ENCODE assay signal across 1 cellular context in genomic region chr9:128771745-128772519, GRCh38.
A peak's percentile ranks its signal among the peaks of the same experiment; 100 is the strongest.
TF ChIP-seq lines count a peak whose summit lies in the region.

TSS of gene ZER1 (minus strand) at chr9:128771927. CDS start at chr9:128755565, 16,362 bp downstream.

TF ChIP-seq in GM12878, 131 proteins besides CTCF, POLR2A, EP300 and RAD21 (continued from another document and continues in another):
- TF ChIP-seq, protein P1, sequence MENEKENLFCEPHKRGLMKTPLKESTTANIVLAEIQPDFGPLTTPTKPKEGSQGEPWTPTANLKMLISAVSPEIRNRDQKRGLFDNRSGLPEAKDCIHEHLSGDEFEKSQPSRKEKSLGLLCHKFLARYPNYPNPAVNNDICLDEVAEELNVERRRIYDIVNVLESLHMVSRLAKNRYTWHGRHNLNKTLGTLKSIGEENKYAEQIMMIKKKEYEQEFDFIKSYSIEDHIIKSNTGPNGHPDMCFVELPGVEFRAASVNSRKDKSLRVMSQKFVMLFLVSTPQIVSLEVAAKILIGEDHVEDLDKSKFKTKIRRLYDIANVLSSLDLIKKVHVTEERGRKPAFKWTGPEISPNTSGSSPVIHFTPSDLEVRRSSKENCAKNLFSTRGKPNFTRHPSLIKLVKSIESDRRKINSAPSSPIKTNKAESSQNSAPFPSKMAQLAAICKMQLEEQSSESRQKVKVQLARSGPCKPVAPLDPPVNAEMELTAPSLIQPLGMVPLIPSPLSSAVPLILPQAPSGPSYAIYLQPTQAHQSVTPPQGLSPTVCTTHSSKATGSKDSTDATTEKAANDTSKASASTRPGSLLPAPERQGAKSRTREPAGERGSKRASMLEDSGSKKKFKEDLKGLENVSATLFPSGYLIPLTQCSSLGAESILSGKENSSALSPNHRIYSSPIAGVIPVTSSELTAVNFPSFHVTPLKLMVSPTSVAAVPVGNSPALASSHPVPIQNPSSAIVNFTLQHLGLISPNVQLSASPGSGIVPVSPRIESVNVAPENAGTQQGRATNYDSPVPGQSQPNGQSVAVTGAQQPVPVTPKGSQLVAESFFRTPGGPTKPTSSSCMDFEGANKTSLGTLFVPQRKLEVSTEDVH (IDR thresholded peaks at IDR 0.05; ENCODE audit: low read depth, partially characterized antibody), result no peak
- TF ChIP-seq NR2C1 (IDR thresholded peaks at IDR 0.05) (peak; percentile 88), BCLAF1 (IDR thresholded peaks at IDR 0.05) (no peak), RFX5 (IDR thresholded peaks at IDR 0.05; ENCODE audit: low read depth, low read length) (peak; percentile 36; the same call in 1 of the 2 replicates), IRF3 (IDR thresholded peaks at IDR 0.05) (peak; percentile 69), TBL1XR1 (IDR thresholded peaks at IDR 0.05; ENCODE audit: low read depth, low read length) (peak; percentile 58; the same call in 1 of the 2 replicates), ZNF687 (IDR thresholded peaks at IDR 0.05) (peak; percentile 70), ZBED1 (IDR thresholded peaks at IDR 0.05; ENCODE audit: borderline replicate concordance) (no peak), ZSCAN29 (IDR thresholded peaks at IDR 0.05) (peak; percentile 77), CREM (IDR thresholded peaks at IDR 0.05; ENCODE audit: low read depth) (peak; percentile 91), POU2F2 (IDR thresholded peaks at IDR 0.05; ENCODE audit: borderline replicate concordance, low read depth, low read length) (peak; percentile 52; the same call in 2 of the 3 replicates), HSF1 (IDR thresholded peaks at IDR 0.05; ENCODE audit: low read depth, low read length) (peak; percentile 70; the same call in 1 of the 2 replicates), RBBP5 (conservative IDR thresholded peaks at IDR 0.05) (no peak), BHLHE40 (IDR thresholded peaks at IDR 0.05; ENCODE audit: borderline replicate concordance in 1 of 2, low read depth in 2 of 2, low read length in 1 of 2) (peak; percentile 90 to 98), SIX5 (IDR thresholded peaks at IDR 0.05; ENCODE audit: low read depth, low read length, severe bottlenecking) (peak; percentile 66), RELA (IDR thresholded peaks at IDR 0.05; ENCODE audit: borderline replicate concordance, partially characterized antibody) (peak; percentile 90), ASH2L (IDR thresholded peaks at IDR 0.05; ENCODE audit: borderline replicate concordance, low read depth) (no peak), PBX3 (IDR thresholded peaks at IDR 0.05; ENCODE audit: insufficient replicate concordance, low read depth, low read length) (peak; percentile 59), BACH1 (IDR thresholded peaks at IDR 0.05; ENCODE audit: borderline replicate concordance) (peak; percentile 91), NRF1 (conservative IDR thresholded peaks at IDR 0.05; ENCODE audit: low read depth, low read length) (0 out of 2 replicates have a peak, but pooled peaks have one; percentile 10), ZNF622 (IDR thresholded peaks at IDR 0.05) (no peak), PML (IDR thresholded peaks at IDR 0.05; ENCODE audit: low read length) (peak; percentile 58; the same call in 1 of the 2 replicates), NFYA (IDR thresholded peaks at IDR 0.05; ENCODE audit: borderline replicate concordance, low read depth, low read length) (no peak), IKZF2 (IDR thresholded peaks at IDR 0.05) (peak; percentile 43 to 72; a peak in 3 of 4 replicates), DPF2 (IDR thresholded peaks at IDR 0.05) (peak; percentile 91)
- TF ChIP-seq, protein P2, sequence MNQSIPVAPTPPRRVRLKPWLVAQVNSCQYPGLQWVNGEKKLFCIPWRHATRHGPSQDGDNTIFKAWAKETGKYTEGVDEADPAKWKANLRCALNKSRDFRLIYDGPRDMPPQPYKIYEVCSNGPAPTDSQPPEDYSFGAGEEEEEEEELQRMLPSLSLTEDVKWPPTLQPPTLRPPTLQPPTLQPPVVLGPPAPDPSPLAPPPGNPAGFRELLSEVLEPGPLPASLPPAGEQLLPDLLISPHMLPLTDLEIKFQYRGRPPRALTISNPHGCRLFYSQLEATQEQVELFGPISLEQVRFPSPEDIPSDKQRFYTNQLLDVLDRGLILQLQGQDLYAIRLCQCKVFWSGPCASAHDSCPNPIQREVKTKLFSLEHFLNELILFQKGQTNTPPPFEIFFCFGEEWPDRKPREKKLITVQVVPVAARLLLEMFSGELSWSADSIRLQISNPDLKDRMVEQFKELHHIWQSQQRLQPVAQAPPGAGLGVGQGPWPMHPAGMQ (IDR thresholded peaks at IDR 0.05; ENCODE audit: borderline replicate concordance), result no peak
- TF ChIP-seq, protein P3, sequence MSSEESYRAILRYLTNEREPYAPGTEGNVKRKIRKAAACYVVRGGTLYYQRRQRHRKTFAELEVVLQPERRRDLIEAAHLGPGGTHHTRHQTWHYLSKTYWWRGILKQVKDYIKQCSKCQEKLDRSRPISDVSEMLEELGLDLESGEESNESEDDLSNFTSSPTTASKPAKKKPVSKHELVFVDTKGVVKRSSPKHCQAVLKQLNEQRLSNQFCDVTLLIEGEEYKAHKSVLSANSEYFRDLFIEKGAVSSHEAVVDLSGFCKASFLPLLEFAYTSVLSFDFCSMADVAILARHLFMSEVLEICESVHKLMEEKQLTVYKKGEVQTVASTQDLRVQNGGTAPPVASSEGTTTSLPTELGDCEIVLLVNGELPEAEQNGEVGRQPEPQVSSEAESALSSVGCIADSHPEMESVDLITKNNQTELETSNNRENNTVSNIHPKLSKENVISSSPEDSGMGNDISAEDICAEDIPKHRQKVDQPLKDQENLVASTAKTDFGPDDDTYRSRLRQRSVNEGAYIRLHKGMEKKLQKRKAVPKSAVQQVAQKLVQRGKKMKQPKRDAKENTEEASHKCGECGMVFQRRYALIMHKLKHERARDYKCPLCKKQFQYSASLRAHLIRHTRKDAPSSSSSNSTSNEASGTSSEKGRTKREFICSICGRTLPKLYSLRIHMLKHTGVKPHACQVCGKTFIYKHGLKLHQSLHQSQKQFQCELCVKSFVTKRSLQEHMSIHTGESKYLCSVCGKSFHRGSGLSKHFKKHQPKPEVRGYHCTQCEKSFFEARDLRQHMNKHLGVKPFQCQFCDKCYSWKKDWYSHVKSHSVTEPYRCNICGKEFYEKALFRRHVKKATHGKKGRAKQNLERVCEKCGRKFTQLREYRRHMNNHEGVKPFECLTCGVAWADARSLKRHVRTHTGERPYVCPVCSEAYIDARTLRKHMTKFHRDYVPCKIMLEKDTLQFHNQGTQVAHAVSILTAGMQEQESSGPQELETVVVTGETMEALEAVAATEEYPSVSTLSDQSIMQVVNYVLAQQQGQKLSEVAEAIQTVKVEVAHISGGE (CRISPR knock-in tag; IDR thresholded peaks at IDR 0.05), result peak; percentile 97
- TF ChIP-seq, protein P4, sequence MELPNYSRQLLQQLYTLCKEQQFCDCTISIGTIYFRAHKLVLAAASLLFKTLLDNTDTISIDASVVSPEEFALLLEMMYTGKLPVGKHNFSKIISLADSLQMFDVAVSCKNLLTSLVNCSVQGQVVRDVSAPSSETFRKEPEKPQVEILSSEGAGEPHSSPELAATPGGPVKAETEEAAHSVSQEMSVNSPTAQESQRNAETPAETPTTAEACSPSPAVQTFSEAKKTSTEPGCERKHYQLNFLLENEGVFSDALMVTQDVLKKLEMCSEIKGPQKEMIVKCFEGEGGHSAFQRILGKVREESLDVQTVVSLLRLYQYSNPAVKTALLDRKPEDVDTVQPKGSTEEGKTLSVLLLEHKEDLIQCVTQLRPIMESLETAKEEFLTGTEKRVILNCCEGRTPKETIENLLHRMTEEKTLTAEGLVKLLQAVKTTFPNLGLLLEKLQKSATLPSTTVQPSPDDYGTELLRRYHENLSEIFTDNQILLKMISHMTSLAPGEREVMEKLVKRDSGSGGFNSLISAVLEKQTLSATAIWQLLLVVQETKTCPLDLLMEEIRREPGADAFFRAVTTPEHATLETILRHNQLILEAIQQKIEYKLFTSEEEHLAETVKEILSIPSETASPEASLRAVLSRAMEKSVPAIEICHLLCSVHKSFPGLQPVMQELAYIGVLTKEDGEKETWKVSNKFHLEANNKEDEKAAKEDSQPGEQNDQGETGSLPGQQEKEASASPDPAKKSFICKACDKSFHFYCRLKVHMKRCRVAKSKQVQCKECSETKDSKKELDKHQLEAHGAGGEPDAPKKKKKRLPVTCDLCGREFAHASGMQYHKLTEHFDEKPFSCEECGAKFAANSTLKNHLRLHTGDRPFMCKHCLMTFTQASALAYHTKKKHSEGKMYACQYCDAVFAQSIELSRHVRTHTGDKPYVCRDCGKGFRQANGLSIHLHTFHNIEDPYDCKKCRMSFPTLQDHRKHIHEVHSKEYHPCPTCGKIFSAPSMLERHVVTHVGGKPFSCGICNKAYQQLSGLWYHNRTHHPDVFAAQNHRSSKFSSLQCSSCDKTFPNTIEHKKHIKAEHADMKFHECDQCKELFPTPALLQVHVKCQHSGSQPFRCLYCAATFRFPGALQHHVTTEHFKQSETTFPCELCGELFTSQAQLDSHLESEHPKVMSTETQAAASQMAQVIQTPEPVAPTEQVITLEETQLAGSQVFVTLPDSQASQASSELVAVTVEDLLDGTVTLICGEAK (IDR thresholded peaks at IDR 0.05; ENCODE audit: borderline replicate concordance), result peak; percentile 96
- TF ChIP-seq, protein P5, sequence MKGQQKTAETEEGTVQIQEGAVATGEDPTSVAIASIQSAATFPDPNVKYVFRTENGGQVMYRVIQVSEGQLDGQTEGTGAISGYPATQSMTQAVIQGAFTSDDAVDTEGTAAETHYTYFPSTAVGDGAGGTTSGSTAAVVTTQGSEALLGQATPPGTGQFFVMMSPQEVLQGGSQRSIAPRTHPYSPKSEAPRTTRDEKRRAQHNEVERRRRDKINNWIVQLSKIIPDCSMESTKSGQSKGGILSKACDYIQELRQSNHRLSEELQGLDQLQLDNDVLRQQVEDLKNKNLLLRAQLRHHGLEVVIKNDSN (IDR thresholded peaks at IDR 0.05; ENCODE audit: borderline replicate concordance, extremely low read length, insufficient read depth, low read depth, low read length), result peak; percentile 45
